8 cellular contexts compared by ENCODE assay signal in genomic region chr20:38873050-38873581, GRCh38. TPM values are rescaled to one million over a fixed set of nuclear protein-coding genes. Genes with fewer than 3 reads are reported as not detected.
A peak's percentile ranks its signal among the peaks of the same experiment; 100 is the strongest.
DNase-seq lines count a peak whose midpoint lies in the region; ATAC-seq, FAIRE-seq and TF ChIP-seq lines count a peak whose summit lies in the region.

No MANE protein-coding gene starts in this region.

- H3K36me3 Mint-ChIP-seq in activated B cell treated with CpG ODN at 0.5 μM for 24 hours (ENCODE audit: low read depth), result peaks cover 17% of the 10 kb centered on the region
- peaks cover 34% of the 10 kb centered on the region for H3K36me3 Mint-ChIP-seq in stimulated activated memory B cell treated with anti-CD40 and anti-IgM and Interleukin-4, amounts not matched to agents 10 μg/mL and 1 μg/mL and 100 μg/mL, for 72 hours

- no peaks in the 10 kb centered on the region for H3K9me3 Mint-ChIP-seq in activated B cell treated with CpG ODN at 0.5 μM for 24 hours
- H3K9me3 Mint-ChIP-seq in stimulated activated memory B cell treated with anti-CD40 and anti-IgM and Interleukin-4, amounts not matched to agents 10 μg/mL and 1 μg/mL and 100 μg/mL, for 72 hours, result no peaks in the 10 kb centered on the region

- peak overlapping the region; percentile 79 for H3K4me3 Mint-ChIP-seq in activated B cell treated with CpG ODN at 0.5 μM for 24 hours
- peak overlapping the region; percentile 76 for H3K4me3 Mint-ChIP-seq in stimulated activated memory B cell treated with anti-CD40 and anti-IgM and Interleukin-4, amounts not matched to agents 10 μg/mL and 1 μg/mL and 100 μg/mL, for 72 hours

- H3K4me1 Mint-ChIP-seq in activated B cell treated with CpG ODN at 0.5 μM for 24 hours, result peaks cover 93% of the 10 kb centered on the region
- H3K4me1 Mint-ChIP-seq in stimulated activated memory B cell treated with anti-CD40 and anti-IgM and Interleukin-4, amounts not matched to agents 10 μg/mL and 1 μg/mL and 100 μg/mL, for 72 hours, result peaks cover 98% of the 10 kb centered on the region

- no peaks in the 10 kb centered on the region for H3K27me3 Mint-ChIP-seq in activated B cell treated with CpG ODN at 0.5 μM for 24 hours
- H3K27me3 Mint-ChIP-seq in stimulated activated memory B cell treated with anti-CD40 and anti-IgM and Interleukin-4, amounts not matched to agents 10 μg/mL and 1 μg/mL and 100 μg/mL, for 72 hours, result no peaks in the 10 kb centered on the region

- H3K36me3 ChIP-seq in duodenal mucosa (ENCODE audit: control insufficient read depth in 1 of 2, insufficient read depth in 2 of 2, low read length in 2 of 2), result no peaks in the 10 kb centered on the region

- no peak for FAIRE-seq in urothelium cell line (lab: Jason Lieb, UNC)

- peak overlapping the region; percentile 8 to 51 for H3K9ac ChIP-seq in duodenal mucosa (ENCODE audit: low read depth in 1 of 2, low read length in 2 of 2)

- H3K27ac Mint-ChIP-seq in activated B cell treated with CpG ODN at 0.5 μM for 24 hours, result peak overlapping the region; percentile 97
- peak overlapping the region; percentile 93 for H3K27ac Mint-ChIP-seq in stimulated activated memory B cell treated with anti-CD40 and anti-IgM and Interleukin-4, amounts not matched to agents 10 μg/mL and 1 μg/mL and 100 μg/mL, for 72 hours

- H3K4me3 ChIP-seq in duodenal mucosa (ENCODE audit: low read depth in 1 of 2, low read length in 2 of 2), result peak overlapping the region; percentile 40 to 41

- CTCF ChIA-PET in activated B cell treated with CpG ODN at 0.5 μM for 24 hours (lab: Charles Lee), result interaction anchor here (0.7 to 2.4 kb wide), 6 partner anchors 11 to 67 kb away, joined by 3 to 11 read pairs (median 6); partner anchors contain the start of gene PPP1R16B

- DNase-seq in activated B cell treated with CpG ODN at 0.5 μM for 24 hours, result peak; percentile 50
- DNase-seq in urothelium cell line (ENCODE audit: low spot score), result no peak
- DNase-seq in 8988T, result no peak
- DNase-seq in NCI-H1436 (lab: John Stamatoyannopoulos, UW), result no peak

- peaks cover 32 to 39% of the 10 kb centered on the region in 2 donors for H3K4me1 ChIP-seq in duodenal mucosa (ENCODE audit: control insufficient read depth in 1 of 2, insufficient read depth in 2 of 2, low read length in 2 of 2)

- H3K9me3 ChIP-seq in duodenal mucosa (ENCODE audit: control insufficient read depth in 1 of 2, low read length in 2 of 2), result no peaks in the 10 kb centered on the region

- ATAC-seq in GM18498 (IDR thresholded peaks at IDR 0.05; ENCODE audit: unreplicated experiment), result peak; percentile 66
- peak; percentile 48 for ATAC-seq in HG02870 (IDR thresholded peaks at IDR 0.05; ENCODE audit: unreplicated experiment)
- ATAC-seq in activated B cell treated with CpG ODN at 0.5 μM for 24 hours (ENCODE audit: low read depth), result peak; percentile 64
- peak; percentile 84 for ATAC-seq in stimulated activated memory B cell treated with anti-CD40 and anti-IgM and Interleukin-4, amounts not matched to agents 10 μg/mL and 1 μg/mL and 100 μg/mL, for 72 hours

- no peaks in the 10 kb centered on the region for H3K27me3 ChIP-seq in duodenal mucosa (ENCODE audit: control insufficient read depth in 1 of 2, insufficient read depth in 2 of 2, low read length in 2 of 2)

- TF ChIP-seq CTCF in activated B cell treated with CpG ODN at 0.5 μM for 24 hours (IDR thresholded peaks at IDR 0.05), result no peak

- POLR2A ChIA-PET in activated B cell treated with CpG ODN at 0.5 μM for 24 hours (lab: Charles Lee), result interaction anchor here (0.9 to 16.2 kb wide), 12 partner anchors 9 to 125 kb away, joined by 3 to 268 read pairs (median 8); partner anchors contain the start of genes ACTR5, DHX35 and PPP1R16B

- peak overlapping the region; percentile 78 for H3K27ac ChIP-seq in duodenal mucosa (ENCODE audit: low read depth, low read length)

- intact Hi-C loops in activated B cell treated with CpG ODN at 0.5 μM for 24 hours (cut with micrococcal nuclease), result loop anchor here (1.0 kb wide), 1 partner anchor 10 kb away; no protein-coding TSS in a partner anchor

RNA-seq across cellular contexts. Expression of gene FAM83D, which starts 53.1 kb away (rescaled TPM):
- total RNA-seq in activated B cell treated with CpG ODN at 0.5 μM for 24 hours, result 0.93 and 1.2 TPM in 2 replicates
